Comparison of ENCODE assay signal across 1 cellular context in genomic region chr19:2721570-2722540, GRCh38.
TF ChIP-seq lines count a peak whose summit lies in the region.

No MANE protein-coding gene starts in this region.

TF ChIP-seq in A549, 52 proteins besides CTCF, POLR2A, EP300 and RAD21 (continued from another document):
- no peak for TF ChIP-seq REST (IDR thresholded peaks at IDR 0.05)
- no peak for TF ChIP-seq BHLHE40 (IDR thresholded peaks at IDR 0.05; ENCODE audit: low read depth, low read length)
- TF ChIP-seq TFCP2L1 (CRISPR knock-in tag; IDR thresholded peaks at IDR 0.05): no peak
TF ChIP-seq in A549: peak in this region for 0.
